Comparison of ENCODE assay signal across 21 cellular contexts in genomic region chr19:4220188-4220587, GRCh38. TPM values are rescaled to one million over a fixed set of nuclear protein-coding genes. Genes with fewer than 3 reads are reported as not detected.
A peak's percentile ranks its signal among the peaks of the same experiment; 100 is the strongest.
DNase-seq lines count a peak whose midpoint lies in the region; ATAC-seq, FAIRE-seq and TF ChIP-seq lines count a peak whose summit lies in the region.
"Had no signal": no experiment of that assay in that cellular context is flagged by ENCODE, and none has a peak within 500 bp of the region (broad histone marks: within the 10 kb centered on the region; RNA-seq: fewer than 3 reads in every experiment).

No MANE protein-coding gene starts in this region.

- no TSS peak for BruUV-seq in HCT116 (replicated peaks; lab: Mats Ljungman, UMichigan)
- BruUV-seq in K562 (replicated peaks; lab: Mats Ljungman, UMichigan) = no TSS peak

- peak overlapping the region; percentile 31 for H3K27ac Mint-ChIP-seq in stimulated activated naive B cell treated with anti-CD40 and anti-IgM and Interleukin-4, amounts not matched to agents 10 μg/mL and 1 μg/mL and 100 μg/mL, for 72 hours
- H3K27ac Mint-ChIP-seq in activated naive CD8-positive, alpha-beta T cell treated with anti-CD3 and anti-CD28 coated beads for 36 hours = no peak overlapping the region
- H3K27ac Mint-ChIP-seq: CD14-positive monocyte; CD4-positive, alpha-beta memory T cell had no signal

- TF ChIP-seq RAD21 in HCT116 (IDR thresholded peaks at IDR 0.05; ENCODE audit: low read depth) (no peak), K562 (CRISPR knock-in tag; conservative IDR thresholded peaks at IDR 0.05 in 1 of 2, IDR thresholded peaks at IDR 0.05 in 1 of 2) (no peak)

- H3K9me3 ChIP-seq in HCT116 (ENCODE audit: control insufficient read depth in 1 of 2, insufficient read depth in 1 of 2, low read depth in 1 of 2, low read length in 2 of 2) = no peaks in the 10 kb centered on the region; a peak in 1 of 4 replicates
- H3K9me3 ChIP-seq in K562 (replicated peaks; ENCODE audit: control insufficient read depth, insufficient read depth, low read depth, low read length) = no peaks in the 10 kb centered on the region
- H3K9me3 ChIP-seq: HAP-1 had no signal

- TF ChIP-seq POLR2A in HCT116 (IDR thresholded peaks at IDR 0.05; ENCODE audit: borderline replicate concordance, extremely low read depth, insufficient read depth, insufficient read length) (no peak), K562 (conservative IDR thresholded peaks at IDR 0.05) (no peak)

- RAD21 ChIA-PET in HCT116 (lab: Charles Lee; ENCODE audit: low non-redundant PET in 1 of 2, low total read pairs in 2 of 2, uncharacterized antibody in 2 of 2, unreplicated experiment in 2 of 2) = no interaction called here

- no peaks in the 10 kb centered on the region for H3K9me1 ChIP-seq in K562 (ENCODE audit: control insufficient read depth, insufficient read depth, low read length)

- peaks cover 0 to 5% of the 10 kb centered on the region in 2 donors for H3K9me3 Mint-ChIP-seq in stimulated activated naive B cell treated with anti-CD40 and anti-IgM and Interleukin-4, amounts not matched to agents 10 μg/mL and 1 μg/mL and 100 μg/mL, for 72 hours
- H3K9me3 Mint-ChIP-seq in activated naive CD8-positive, alpha-beta T cell treated with anti-CD3 and anti-CD28 coated beads for 36 hours = peaks cover 7% of the 10 kb centered on the region

- TF ChIP-seq CTCF in HCT116 (IDR thresholded peaks at IDR 0.05 in 2 of 3, conservative IDR thresholded peaks at IDR 0.05 in 1 of 3; ENCODE audit: borderline replicate concordance in 1 of 3, insufficient read depth in 1 of 3, low read depth in 2 of 3, low read length in 2 of 3) = no peak
- TF ChIP-seq CTCF in K562 (IDR thresholded peaks at IDR 0.05 in 2 of 3, conservative IDR thresholded peaks at IDR 0.05 in 1 of 3; ENCODE audit: insufficient read depth in 2 of 3, low read depth in 1 of 3, low read length in 3 of 3) = no peak

- ATAC-seq in HCT116 (no peak), K562 (no peak)
- no peak for ATAC-seq in stimulated activated naive B cell treated with anti-CD40 and anti-IgM and Interleukin-4, amounts not matched to agents 10 μg/mL and 1 μg/mL and 100 μg/mL, for 72 hours (replicated peaks)

- in situ Hi-C loops in K562 (cut with MboI) = no loop called here

- POLR2A ChIA-PET in HCT116 (lab: Charles Lee) = no interaction called here
- POLR2A ChIA-PET in K562 (lab: Yijun Ruan, JAX) = interaction anchor here (0.6 kb wide), 1 partner anchor 595 kb away, joined by 3 read pairs; no protein-coding TSS in a partner anchor

- H3K27ac ChIP-seq in HCT116 (ENCODE audit: low read depth, low read length) = no peak overlapping the region
- no peak overlapping the region for H3K27ac ChIP-seq in K562 (ENCODE audit: extremely low read depth, low read depth, low read length)
- H3K27ac ChIP-seq: BLaER1, HL-60 had no signal

- H2AFZ ChIP-seq in HCT116 (ENCODE audit: low read depth, low read length, poor library complexity, severe bottlenecking) (no peak overlapping the region), K562 (ENCODE audit: low read depth, low read length) (no peak overlapping the region)

- no peak overlapping the region for H3K4me3 Mint-ChIP-seq in stimulated activated naive B cell treated with anti-CD40 and anti-IgM and Interleukin-4, amounts not matched to agents 10 μg/mL and 1 μg/mL and 100 μg/mL, for 72 hours
- H3K4me3 Mint-ChIP-seq in activated naive CD8-positive, alpha-beta T cell treated with anti-CD3 and anti-CD28 coated beads for 36 hours = no peak overlapping the region
- H3K4me3 Mint-ChIP-seq: CD4-positive, alpha-beta memory T cell had no signal

- H3K27me3 Mint-ChIP-seq in stimulated activated naive B cell treated with anti-CD40 and anti-IgM and Interleukin-4, amounts not matched to agents 10 μg/mL and 1 μg/mL and 100 μg/mL, for 72 hours = no peaks in the 10 kb centered on the region
- H3K27me3 Mint-ChIP-seq in activated naive CD8-positive, alpha-beta T cell treated with anti-CD3 and anti-CD28 coated beads for 36 hours = no peaks in the 10 kb centered on the region
- H3K27me3 Mint-ChIP-seq: CD4-positive, alpha-beta memory T cell had no signal

- H3K4me1 ChIP-seq in HCT116 (ENCODE audit: control insufficient read depth in 1 of 2, insufficient read depth in 2 of 2, low read length in 2 of 2) (peaks cover 11 to 23% of the 10 kb centered on the region in 2 experiments), K562 (replicated peaks in 1 of 2; ENCODE audit: control insufficient read depth in 2 of 2, insufficient read depth in 2 of 2, low read length in 2 of 2) (peaks cover 0 to 14% of the 10 kb centered on the region in 2 experiments; a peak in 2 of 5 replicates)
- H3K4me1 ChIP-seq: HAP-1 had no signal

- DNase-seq in HCT116 (ENCODE audit: low read depth, low spot score) (no peak), K562 (ENCODE audit: extremely low read depth in 1 of 4, low spot score in 3 of 4) (no peak), GOT3 (lab: John Stamatoyannopoulos, UW) (no peak)
- no peak for DNase-seq in stimulated activated naive B cell treated with anti-CD40 and anti-IgM and Interleukin-4, amounts not matched to agents 10 μg/mL and 1 μg/mL and 100 μg/mL, for 72 hours
- no peak for DNase-seq in activated naive CD8-positive, alpha-beta T cell treated with anti-CD3 and anti-CD28 coated beads for 36 hours
- DNase-seq: CD4-positive, alpha-beta memory T cell; DMS53; DND-41; IMR-90; Karpas-422; KBM-7 had no signal

- H3K36me3 Mint-ChIP-seq in stimulated activated naive B cell treated with anti-CD40 and anti-IgM and Interleukin-4, amounts not matched to agents 10 μg/mL and 1 μg/mL and 100 μg/mL, for 72 hours = no peaks in the 10 kb centered on the region
- no peaks in the 10 kb centered on the region for H3K36me3 Mint-ChIP-seq in activated naive CD8-positive, alpha-beta T cell treated with anti-CD3 and anti-CD28 coated beads for 36 hours
- H3K36me3 Mint-ChIP-seq: CD14-positive monocyte; CD4-positive, alpha-beta memory T cell had no signal

- CTCF ChIA-PET in HCT116 (lab: Charles Lee) (interaction anchor here (0.6 kb wide), 1 partner anchor 11 kb away, joined by 4 read pairs; no protein-coding TSS in a partner anchor), K562 (lab: Yijun Ruan, JAX; ENCODE audit: low intra/inter-chr PET ratio) (no interaction called here)

- no peak overlapping the region for H3K9ac ChIP-seq in HCT116 (ENCODE audit: low read length)
- H3K9ac ChIP-seq in K562 (ENCODE audit: insufficient read depth in 1 of 2, low read depth in 2 of 2, low read length in 2 of 2) = no peak overlapping the region
- H3K9ac ChIP-seq: BLaER1 had no signal

- H3K4me1 Mint-ChIP-seq in stimulated activated naive B cell treated with anti-CD40 and anti-IgM and Interleukin-4, amounts not matched to agents 10 μg/mL and 1 μg/mL and 100 μg/mL, for 72 hours = peaks cover 0 to 6% of the 10 kb centered on the region in 2 donors
- H3K4me1 Mint-ChIP-seq in activated naive CD8-positive, alpha-beta T cell treated with anti-CD3 and anti-CD28 coated beads for 36 hours = no peaks in the 10 kb centered on the region
- H3K4me1 Mint-ChIP-seq: CD14-positive monocyte had no signal

- H3K79me2 ChIP-seq in HCT116 (ENCODE audit: insufficient read depth, low read length) (no peaks in the 10 kb centered on the region), K562 (ENCODE audit: control insufficient read depth, insufficient read depth, low read length) (no peaks in the 10 kb centered on the region)

- no peaks in the 10 kb centered on the region for H3K36me3 ChIP-seq in HCT116 (ENCODE audit: control insufficient read depth in 1 of 2, insufficient read depth in 2 of 2, low read length in 2 of 2)
- no peaks in the 10 kb centered on the region for H3K36me3 ChIP-seq in K562 (ENCODE audit: control insufficient read depth, insufficient read depth, low read length)
- H3K36me3 ChIP-seq: BLaER1, HAP-1 had no signal

- H4K20me1 ChIP-seq in HCT116 (ENCODE audit: insufficient read depth) (no peaks in the 10 kb centered on the region), K562 (replicated peaks; ENCODE audit: control insufficient read depth, insufficient read depth, low read length) (no peaks in the 10 kb centered on the region)
- H4K20me1 ChIP-seq: BLaER1 had no signal

- no peaks in the 10 kb centered on the region for H3K9me2 ChIP-seq in HCT116 (ENCODE audit: insufficient read depth)

- H3K4me2 ChIP-seq in HCT116 (ENCODE audit: low read length) (peak overlapping the region; percentile 53), K562 (ENCODE audit: insufficient read depth, low read length) (no peak overlapping the region)
- H3K4me2 ChIP-seq: BLaER1 had no signal

- 49% methylated on average over 7 of the region's 7 CpGs for WGBS in K562 (ENCODE audit: insufficient coverage, low coverage, missing lambda C conversion rate)

- FAIRE-seq in K562 (lab: Jason Lieb, UNC) = no peak
- FAIRE-seq: A204.1, GM12891, GM19239 had no signal

- H3K27me3 ChIP-seq in HCT116 (ENCODE audit: insufficient read depth, low read length) (no peaks in the 10 kb centered on the region), K562 (ENCODE audit: control insufficient read depth in 2 of 2, insufficient read depth in 2 of 2, low read length in 2 of 2) (peaks cover 0 to 17% of the 10 kb centered on the region in 2 experiments; a peak in 1 of 5 replicates)
- H3K27me3 ChIP-seq: BLaER1 had no signal

- intact Hi-C loops in HCT116 (cut with micrococcal nuclease) = no loop called here
- intact Hi-C loops in K562 (cut with micrococcal nuclease) = no loop called here

- no peak overlapping the region for H3K4me3 ChIP-seq in HCT116 (replicated peaks in 1 of 2; ENCODE audit: low read depth in 1 of 2, low read length in 2 of 2)
- H3K4me3 ChIP-seq in K562 = no peak overlapping the region
- H3K4me3 ChIP-seq: BLaER1, HAP-1 had no signal

- no peak for TF ChIP-seq EP300 in K562 (IDR thresholded peaks at IDR 0.05; ENCODE audit: low read length)

RNA-seq across cellular contexts. Expression of gene EBI3, which starts 9.1 kb away (rescaled TPM):
- 1.2 TPM for total RNA-seq in HCT116 (2021; ENCODE audit: unreplicated experiment)
- polyA plus RNA-seq in HCT116 (2012) = 0.07 and 0.74 TPM in 2 replicates
- total RNA-seq in K562 (2011; cell fraction: chromatin; rRNA removed; ENCODE audit: low replicate concordance) = not detected in 2 replicates
- 0.33 and 0.39 TPM in 2 replicates for total RNA-seq in K562 (2011; cell fraction: nucleolus; rRNA removed)
- total RNA-seq in K562 (2011; cell fraction: nucleoplasm; rRNA removed) = not detected in 2 replicates
- not detected in 2 replicates for total RNA-seq in K562 (2014; rRNA removed)
- not detected in 2 replicates for total RNA-seq in K562 (2014; rRNA removed; fragmentation: Illumina TruSeq; extraction: Trizol)
- total RNA-seq in K562 (2015; rRNA removed; fragmentation: Illumina TruSeq; extraction: Trizol) = not detected in 2 replicates
- 0.22 TPM in 1 of 2 replicates, not detected in the other for total RNA-seq in K562 (2021)
- 0.12 and 0.35 TPM in 2 replicates for polyA plus RNA-seq in K562 (2011; rRNA removed)
- polyA plus RNA-seq in K562 (2011; cell fraction: cytosol; rRNA removed) = 0.34 and 1.2 TPM in 2 replicates
- polyA plus RNA-seq in K562 (2011; cell fraction: nucleus; rRNA removed) = 0.13 and 0.36 TPM in 2 replicates
- 0.21 and 0.47 TPM in 2 replicates for polyA plus RNA-seq in K562 (2012)
- polyA plus RNA-seq in K562 (2014; fragmentation: Illumina TruSeq; extraction: Trizol) = 0.30 TPM in 1 of 2 replicates, not detected in the other
- polyA plus RNA-seq in K562 (2014; fragmentation: Nextera tagmentation; extraction: Ambion mirVana) = not detected
- polyA plus RNA-seq in K562 (2014; rRNA removed) = 0.08 and 0.40 TPM in 2 replicates
- polyA minus RNA-seq in K562 (2011; rRNA and poly(A)+ RNA removed) = not detected in 2 replicates
- not detected in 2 replicates for polyA minus RNA-seq in K562 (2011; cell fraction: cytosol; rRNA and poly(A)+ RNA removed)
- polyA minus RNA-seq in K562 (2011; cell fraction: nucleus; rRNA and poly(A)+ RNA removed) = not detected in 2 replicates
- 1 to 10 TPM; 6.7 to 8.6 TPM for total RNA-seq in activated naive CD8-positive, alpha-beta T cell treated with anti-CD3 and anti-CD28 coated beads for 36 hours
- total RNA-seq: CD4-positive, alpha-beta memory T cell had no signal

RNA-seq across cellular contexts. Expression of gene YJU2, which starts 26.7 kb away (rescaled TPM):
- 26.9 TPM for total RNA-seq in HCT116 (2021; ENCODE audit: unreplicated experiment)
- 29.8 and 30.7 TPM in 2 replicates for polyA plus RNA-seq in HCT116 (2012)
- 8.3 and 15.5 TPM in 2 replicates for total RNA-seq in K562 (2011; cell fraction: chromatin; rRNA removed; ENCODE audit: low replicate concordance)
- total RNA-seq in K562 (2011; cell fraction: nucleolus; rRNA removed) = 12.6 and 14.5 TPM in 2 replicates
- total RNA-seq in K562 (2011; cell fraction: nucleoplasm; rRNA removed) = 8.1 and 11.4 TPM in 2 replicates
- total RNA-seq in K562 (2014; rRNA removed) = 34.9 and 46.0 TPM in 2 replicates
- total RNA-seq in K562 (2014; rRNA removed; fragmentation: Illumina TruSeq; extraction: Trizol) = 11.7 and 12.1 TPM in 2 replicates
- 22.4 and 23.5 TPM in 2 replicates for total RNA-seq in K562 (2015; rRNA removed; fragmentation: Illumina TruSeq; extraction: Trizol)
- 26.5 and 28.6 TPM in 2 replicates for total RNA-seq in K562 (2021)
- polyA plus RNA-seq in K562 (2011; rRNA removed) = 12.6 and 15.4 TPM in 2 replicates
- 17.5 and 33.3 TPM in 2 replicates for polyA plus RNA-seq in K562 (2011; cell fraction: cytosol; rRNA removed)
- 8.4 and 11.4 TPM in 2 replicates for polyA plus RNA-seq in K562 (2011; cell fraction: nucleus; rRNA removed)
- polyA plus RNA-seq in K562 (2012) = 20.8 and 26.9 TPM in 2 replicates
- 19.3 and 27.8 TPM in 2 replicates for polyA plus RNA-seq in K562 (2014; fragmentation: Illumina TruSeq; extraction: Trizol)
- 1 to 10 TPM in 1 of 2 experiments, under 1 TPM in 1; 0.41 to 1.4 TPM for polyA plus RNA-seq in K562 (2014; fragmentation: Nextera tagmentation; extraction: Ambion mirVana)
- 33.0 and 34.6 TPM in 2 replicates for polyA plus RNA-seq in K562 (2014; rRNA removed)
- polyA minus RNA-seq in K562 (2011; rRNA and poly(A)+ RNA removed) = 11.0 and 12.5 TPM in 2 replicates
- 8.3 and 10.7 TPM in 2 replicates for polyA minus RNA-seq in K562 (2011; cell fraction: cytosol; rRNA and poly(A)+ RNA removed)
- polyA minus RNA-seq in K562 (2011; cell fraction: nucleus; rRNA and poly(A)+ RNA removed) = 3.2 and 6.4 TPM in 2 replicates
- total RNA-seq in activated naive CD8-positive, alpha-beta T cell treated with anti-CD3 and anti-CD28 coated beads for 36 hours = 10 to 100 TPM; 37.6 to 38.5 TPM

RNA-seq across cellular contexts. Expression of gene ANKRD24, which starts 37.7 kb away (rescaled TPM):
- total RNA-seq in HCT116 (2021; ENCODE audit: unreplicated experiment) (1.7 TPM), K562 (2014; rRNA removed) (0.08 TPM in 1 of 2 replicates, not detected in the other), K562 (2014; rRNA removed; fragmentation: Illumina TruSeq; extraction: Trizol) (not detected in 2 replicates), K562 (2015; rRNA removed; fragmentation: Illumina TruSeq; extraction: Trizol) (not detected in 2 replicates), K562 (2021) (0.07 and 0.38 TPM in 2 replicates)
- polyA plus RNA-seq in HCT116 (2012) = 2.1 and 2.6 TPM in 2 replicates
- 0.53 and 1.2 TPM in 2 replicates for total RNA-seq in K562 (2011; cell fraction: chromatin; rRNA removed; ENCODE audit: low replicate concordance)
- 0.13 and 0.17 TPM in 2 replicates for total RNA-seq in K562 (2011; cell fraction: nucleolus; rRNA removed)
- total RNA-seq in K562 (2011; cell fraction: nucleoplasm; rRNA removed) = 0.15 and 0.37 TPM in 2 replicates
- polyA plus RNA-seq in K562 (2011; rRNA removed) (0.11 and 0.24 TPM in 2 replicates), K562 (2014; fragmentation: Illumina TruSeq; extraction: Trizol) (0.07 TPM in 1 of 2 replicates, not detected in the other), K562 (2014; fragmentation: Nextera tagmentation; extraction: Ambion mirVana) (not detected), K562 (2014; rRNA removed) (0.03 and 0.12 TPM in 2 replicates)
- 0.31 and 0.34 TPM in 2 replicates for polyA plus RNA-seq in K562 (2011; cell fraction: cytosol; rRNA removed)
- 0.48 TPM in 2 replicates for polyA plus RNA-seq in K562 (2011; cell fraction: nucleus; rRNA removed)
- polyA plus RNA-seq in K562 (2012) = 0.09 and 0.51 TPM in 2 replicates
- 0.11 and 0.27 TPM in 2 replicates for polyA minus RNA-seq in K562 (2011; rRNA and poly(A)+ RNA removed)
- polyA minus RNA-seq in K562 (2011; cell fraction: cytosol; rRNA and poly(A)+ RNA removed) = not detected in 2 replicates
- polyA minus RNA-seq in K562 (2011; cell fraction: nucleus; rRNA and poly(A)+ RNA removed) = 0.11 and 0.13 TPM in 2 replicates
- 1 to 10 TPM; 1.6 TPM for total RNA-seq in activated naive CD8-positive, alpha-beta T cell treated with anti-CD3 and anti-CD28 coated beads for 36 hours

RNA-seq across cellular contexts. Expression of gene SIRT6, which starts 37.8 kb away (rescaled TPM):
- total RNA-seq in HCT116 (2021; ENCODE audit: unreplicated experiment) (36.3 TPM), K562 (2014; rRNA removed) (26.7 and 32.5 TPM in 2 replicates), K562 (2014; rRNA removed; fragmentation: Illumina TruSeq; extraction: Trizol) (0.93 and 2.7 TPM in 2 replicates), K562 (2015; rRNA removed; fragmentation: Illumina TruSeq; extraction: Trizol) (10.2 and 11.0 TPM in 2 replicates), K562 (2021) (36.6 and 37.7 TPM in 2 replicates)
- 29.2 and 31.0 TPM in 2 replicates for polyA plus RNA-seq in HCT116 (2012)
- total RNA-seq in K562 (2011; cell fraction: chromatin; rRNA removed; ENCODE audit: low replicate concordance) = 19.9 and 49.6 TPM in 2 replicates
- 43.2 and 44.7 TPM in 2 replicates for total RNA-seq in K562 (2011; cell fraction: nucleolus; rRNA removed)
- 26.7 and 29.2 TPM in 2 replicates for total RNA-seq in K562 (2011; cell fraction: nucleoplasm; rRNA removed)
- polyA plus RNA-seq in K562 (2011; rRNA removed) (15.0 and 20.8 TPM in 2 replicates), K562 (2014; fragmentation: Illumina TruSeq; extraction: Trizol) (8.0 and 23.9 TPM in 2 replicates), K562 (2014; fragmentation: Nextera tagmentation; extraction: Ambion mirVana) (1 to 10 TPM; 1.4 to 1.8 TPM), K562 (2014; rRNA removed) (37.3 and 41.1 TPM in 2 replicates)
- polyA plus RNA-seq in K562 (2011; cell fraction: cytosol; rRNA removed) = 25.2 and 50.5 TPM in 2 replicates
- 41.0 and 84.2 TPM in 2 replicates for polyA plus RNA-seq in K562 (2011; cell fraction: nucleus; rRNA removed)
- polyA plus RNA-seq in K562 (2012) = 27.9 and 32.4 TPM in 2 replicates
- polyA minus RNA-seq in K562 (2011; rRNA and poly(A)+ RNA removed) = 2.9 and 6.5 TPM in 2 replicates
- polyA minus RNA-seq in K562 (2011; cell fraction: cytosol; rRNA and poly(A)+ RNA removed) = 12.1 and 12.7 TPM in 2 replicates
- polyA minus RNA-seq in K562 (2011; cell fraction: nucleus; rRNA and poly(A)+ RNA removed) = 11.3 and 13.2 TPM in 2 replicates
- total RNA-seq in activated naive CD8-positive, alpha-beta T cell treated with anti-CD3 and anti-CD28 coated beads for 36 hours = 10 to 100 TPM; 27.1 to 27.2 TPM

RNA-seq across cellular contexts. Expression of gene SHD, which starts 58.9 kb away (rescaled TPM):
- total RNA-seq in HCT116 (2021; ENCODE audit: unreplicated experiment) = 2.0 TPM
- 2.9 and 3.7 TPM in 2 replicates for polyA plus RNA-seq in HCT116 (2012)
- 0.42 TPM in 1 of 2 replicates, not detected in the other for total RNA-seq in K562 (2011; cell fraction: chromatin; rRNA removed; ENCODE audit: low replicate concordance)
- total RNA-seq in K562 (2011; cell fraction: nucleolus; rRNA removed) = not detected in 2 replicates
- not detected in 2 replicates for total RNA-seq in K562 (2011; cell fraction: nucleoplasm; rRNA removed)
- total RNA-seq in K562 (2014; rRNA removed) = 0.33 TPM in 1 of 2 replicates, not detected in the other
- not detected in 2 replicates for total RNA-seq in K562 (2014; rRNA removed; fragmentation: Illumina TruSeq; extraction: Trizol)
- 0.15 TPM in 1 of 2 replicates, not detected in the other for total RNA-seq in K562 (2015; rRNA removed; fragmentation: Illumina TruSeq; extraction: Trizol)
- 0.38 and 0.62 TPM in 2 replicates for total RNA-seq in K562 (2021)
- 0.22 TPM in 1 of 2 replicates, not detected in the other for polyA plus RNA-seq in K562 (2011; rRNA removed)
- 0.21 and 0.49 TPM in 2 replicates for polyA plus RNA-seq in K562 (2011; cell fraction: cytosol; rRNA removed)
- polyA plus RNA-seq in K562 (2011; cell fraction: nucleus; rRNA removed) = 0.36 and 0.90 TPM in 2 replicates
- polyA plus RNA-seq in K562 (2012) = 0.78 and 1.4 TPM in 2 replicates
- 0.42 TPM in 1 of 2 replicates, not detected in the other for polyA plus RNA-seq in K562 (2014; fragmentation: Illumina TruSeq; extraction: Trizol)
- polyA plus RNA-seq in K562 (2014; fragmentation: Nextera tagmentation; extraction: Ambion mirVana) = under 1 TPM; 0.13 to 0.18 TPM
- polyA plus RNA-seq in K562 (2014; rRNA removed) = 0.05 and 0.13 TPM in 2 replicates
- polyA minus RNA-seq in K562 (2011; rRNA and poly(A)+ RNA removed) = not detected in 2 replicates
- not detected in 2 replicates for polyA minus RNA-seq in K562 (2011; cell fraction: cytosol; rRNA and poly(A)+ RNA removed)
- not detected in 2 replicates for polyA minus RNA-seq in K562 (2011; cell fraction: nucleus; rRNA and poly(A)+ RNA removed)
- not detected for total RNA-seq in activated naive CD8-positive, alpha-beta T cell treated with anti-CD3 and anti-CD28 coated beads for 36 hours
- total RNA-seq: G401, H4, HT1080, IMR-90 had no signal
- polyA plus RNA-seq: CD14-positive monocyte; CD4-positive, alpha-beta memory T cell; IMR-90 had no signal
